Comparison of ENCODE assay signal across 8 cellular contexts in genomic region chr1:241847796-241848668, GRCh38. TPM values are rescaled to one million over a fixed set of nuclear protein-coding genes. Genes with fewer than 3 reads are reported as not detected.
DNase-seq lines count a peak whose midpoint lies in the region; ATAC-seq and TF ChIP-seq lines count a peak whose summit lies in the region.

Gene EXO1, plus strand, starts transcription at chr1:241848204. Its CDS starts 2,222 bp downstream, at chr1:241850426.

- intact Hi-C loops in thyroid gland (cut with DNase I), result no loop called here

- H3K36me3 ChIP-seq in thyroid gland, result no peaks in the 10 kb centered on the region

- 0 to 4% methylated on average over 30 to 35 of the region's 68 CpGs for WGBS in thyroid gland, 2 donors

- peak; percentile 98 for ATAC-seq in HG02588 (IDR thresholded peaks at IDR 0.05; ENCODE audit: unreplicated experiment)
- peak; percentile 95 to 96 for ATAC-seq in activated naive CD4-positive, alpha-beta T cell treated with anti-CD3 and anti-CD28 coated beads, Interleukin-2, amount 50 U/mL, for 72 hours

- H3K27ac Mint-ChIP-seq in activated naive CD4-positive, alpha-beta T cell treated with anti-CD3 and anti-CD28 coated beads, Interleukin-2, amount 50 U/mL, for 72 hours, result peak within 1 kb of the TSS; percentile 89 to 99
- H3K27ac Mint-ChIP-seq in glutamatergic neuron (ENCODE audit: unreplicated experiment) (peak within 1 kb of the TSS; percentile 99), osteocyte (ENCODE audit: unreplicated experiment) (peak within 1 kb of the TSS; percentile 100)

- no peaks in the 10 kb centered on the region for H3K27me3 ChIP-seq in thyroid gland

- peak; percentile 58 for TF ChIP-seq POLR2A in GM10847 (IDR thresholded peaks at IDR 0.05; ENCODE audit: extremely low read depth, insufficient read length)
- peak in 1 of 2 donors; percentile 44 for TF ChIP-seq POLR2A in thyroid gland (IDR thresholded peaks at IDR 0.05)

- H3K27me3 Mint-ChIP-seq in glutamatergic neuron (ENCODE audit: unreplicated experiment) (peaks cover 2% of the 10 kb centered on the region), osteocyte (ENCODE audit: unreplicated experiment) (peaks cover 8% of the 10 kb centered on the region)

- H3K4me3 Mint-ChIP-seq in glutamatergic neuron (ENCODE audit: unreplicated experiment), result peak within 1 kb of the TSS; percentile 98
- peak within 1 kb of the TSS; percentile 97 for H3K4me3 Mint-ChIP-seq in osteocyte (ENCODE audit: unreplicated experiment)

- peaks cover 21 to 28% of the 10 kb centered on the region in 2 donors for H3K36me3 Mint-ChIP-seq in activated naive CD4-positive, alpha-beta T cell treated with anti-CD3 and anti-CD28 coated beads, Interleukin-2, amount 50 U/mL, for 72 hours
- H3K36me3 Mint-ChIP-seq in glutamatergic neuron (ENCODE audit: unreplicated experiment) (no peaks in the 10 kb centered on the region), osteocyte (ENCODE audit: unreplicated experiment) (no peaks in the 10 kb centered on the region)

- DNase-seq in NCI-H1048 (lab: John Stamatoyannopoulos, UW) (peak; percentile 89), SKM-1 (lab: John Stamatoyannopoulos, UW; ENCODE audit: unreplicated experiment) (peak; percentile 98), glutamatergic neuron (peak; percentile 90), osteocyte (ENCODE audit: extremely low spot score, unreplicated experiment) (peak; percentile 95), thyroid gland (peak; percentile 83 to 86)
- peak; percentile 89 to 93 for DNase-seq in activated naive CD4-positive, alpha-beta T cell treated with anti-CD3 and anti-CD28 coated beads, Interleukin-2, amount 50 U/mL, for 72 hours (ENCODE audit: low spot score in 2 of 2)

- H3K4me1 ChIP-seq in thyroid gland, result peaks cover 9 to 12% of the 10 kb centered on the region in 2 donors

- peak within 1 kb of the TSS; percentile 67 to 91 (median 78) for H3K4me3 ChIP-seq in thyroid gland (replicated peaks in 1 of 3)

- no peak for TF ChIP-seq CTCF in glutamatergic neuron (IDR thresholded peaks at IDR 0.05; ENCODE audit: partially characterized antibody, unreplicated experiment)
- peak; percentile 39 for TF ChIP-seq CTCF in osteocyte (IDR thresholded peaks at IDR 0.05)
- TF ChIP-seq CTCF in thyroid gland (IDR thresholded peaks at IDR 0.05), result peak in 2 of 6 experiments; percentile 26 to 28

- H3K4me1 Mint-ChIP-seq in glutamatergic neuron (ENCODE audit: low read depth, unreplicated experiment) (peaks cover 10% of the 10 kb centered on the region), osteocyte (ENCODE audit: unreplicated experiment) (peaks cover 23% of the 10 kb centered on the region)

- H3K9me3 ChIP-seq in thyroid gland, result no peaks in the 10 kb centered on the region

- H3K27ac ChIP-seq in thyroid gland, result peak within 1 kb of the TSS; percentile 95 to 99 (median 98)

- no peaks in the 10 kb centered on the region for H3K9me3 Mint-ChIP-seq in activated naive CD4-positive, alpha-beta T cell treated with anti-CD3 and anti-CD28 coated beads, Interleukin-2, amount 50 U/mL, for 72 hours
- H3K9me3 Mint-ChIP-seq in glutamatergic neuron (ENCODE audit: unreplicated experiment) (no peaks in the 10 kb centered on the region), osteocyte (ENCODE audit: unreplicated experiment) (no peaks in the 10 kb centered on the region)

RNA-seq across cellular contexts. Expression of gene EXO1, which starts in this region (rescaled TPM):
- total RNA-seq in activated naive CD4-positive, alpha-beta T cell treated with anti-CD3 and anti-CD28 coated beads, Interleukin-2, amount 50 U/mL, for 72 hours, result 10 to 100 TPM; 49.3 to 69.1 TPM
- 2.2 TPM for total RNA-seq in glutamatergic neuron (ENCODE audit: unreplicated experiment)
- 3.4 and 3.9 TPM in 2 replicates for total RNA-seq in osteocyte
- total RNA-seq in thyroid gland, result 1 to 10 TPM in 1 of 4 donors, under 1 TPM in 2, not detected in 1; 0.94 to 8.2 (median 0.98) TPM

Comparison
In these comparisons a context has a peak if more than half of its experiments do, and no peak if none do; other contexts are left out.
1. Peak in every context shown above with its lines: DNase-seq, ATAC-seq, H3K4me3 ChIP-seq and H3K27ac ChIP-seq.
2. RNA of gene EXO1 (total RNA-seq): 49.3 to 69.1 TPM in activated naive CD4-positive, alpha-beta T cell treated with anti-CD3 and anti-CD28 coated beads, Interleukin-2, amount 50 U/mL, for 72 hours; 3.4 to 3.9 TPM in osteocyte, 2.2 TPM in glutamatergic neuron (single experiment) and 0.94 to 8.2 TPM in thyroid gland; every median in the first group is over 4 times any median in the second.